ENCODE assay signal across 1 cellular context in the genomic region with DNA sequence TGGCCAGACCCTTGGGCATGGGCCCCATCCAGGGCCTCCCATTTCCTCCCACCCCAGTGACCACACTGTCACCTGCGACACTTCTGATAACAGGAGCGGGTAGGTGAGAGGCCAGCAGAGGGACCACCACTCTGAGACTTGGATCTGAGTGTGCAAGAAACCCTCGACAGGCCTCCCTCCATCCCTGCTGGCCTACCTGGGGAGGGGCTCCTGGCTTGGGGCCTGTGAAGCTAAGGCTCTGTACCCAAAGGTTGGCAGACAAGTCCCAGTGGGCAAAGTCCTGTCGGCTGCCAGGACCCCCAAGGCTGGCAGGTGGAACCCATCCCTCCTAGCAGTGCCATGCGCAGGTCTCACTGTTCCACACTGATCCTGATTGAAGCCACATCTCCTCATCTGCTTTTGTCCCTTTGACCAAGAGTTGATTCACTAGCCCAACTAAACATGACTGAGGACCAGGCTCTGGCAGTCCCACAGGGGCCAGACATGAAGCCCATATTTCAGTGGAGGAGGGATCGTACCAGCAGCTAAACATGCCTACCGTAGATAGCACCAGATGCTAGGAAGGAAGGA.
TF ChIP-seq lines count a peak whose summit lies in the region.

No MANE protein-coding gene starts in this region.

TF ChIP-seq in GM23338, 12 proteins besides CTCF, POLR2A, EP300 and RAD21 (continued from another document):
- TF ChIP-seq, protein P1, sequence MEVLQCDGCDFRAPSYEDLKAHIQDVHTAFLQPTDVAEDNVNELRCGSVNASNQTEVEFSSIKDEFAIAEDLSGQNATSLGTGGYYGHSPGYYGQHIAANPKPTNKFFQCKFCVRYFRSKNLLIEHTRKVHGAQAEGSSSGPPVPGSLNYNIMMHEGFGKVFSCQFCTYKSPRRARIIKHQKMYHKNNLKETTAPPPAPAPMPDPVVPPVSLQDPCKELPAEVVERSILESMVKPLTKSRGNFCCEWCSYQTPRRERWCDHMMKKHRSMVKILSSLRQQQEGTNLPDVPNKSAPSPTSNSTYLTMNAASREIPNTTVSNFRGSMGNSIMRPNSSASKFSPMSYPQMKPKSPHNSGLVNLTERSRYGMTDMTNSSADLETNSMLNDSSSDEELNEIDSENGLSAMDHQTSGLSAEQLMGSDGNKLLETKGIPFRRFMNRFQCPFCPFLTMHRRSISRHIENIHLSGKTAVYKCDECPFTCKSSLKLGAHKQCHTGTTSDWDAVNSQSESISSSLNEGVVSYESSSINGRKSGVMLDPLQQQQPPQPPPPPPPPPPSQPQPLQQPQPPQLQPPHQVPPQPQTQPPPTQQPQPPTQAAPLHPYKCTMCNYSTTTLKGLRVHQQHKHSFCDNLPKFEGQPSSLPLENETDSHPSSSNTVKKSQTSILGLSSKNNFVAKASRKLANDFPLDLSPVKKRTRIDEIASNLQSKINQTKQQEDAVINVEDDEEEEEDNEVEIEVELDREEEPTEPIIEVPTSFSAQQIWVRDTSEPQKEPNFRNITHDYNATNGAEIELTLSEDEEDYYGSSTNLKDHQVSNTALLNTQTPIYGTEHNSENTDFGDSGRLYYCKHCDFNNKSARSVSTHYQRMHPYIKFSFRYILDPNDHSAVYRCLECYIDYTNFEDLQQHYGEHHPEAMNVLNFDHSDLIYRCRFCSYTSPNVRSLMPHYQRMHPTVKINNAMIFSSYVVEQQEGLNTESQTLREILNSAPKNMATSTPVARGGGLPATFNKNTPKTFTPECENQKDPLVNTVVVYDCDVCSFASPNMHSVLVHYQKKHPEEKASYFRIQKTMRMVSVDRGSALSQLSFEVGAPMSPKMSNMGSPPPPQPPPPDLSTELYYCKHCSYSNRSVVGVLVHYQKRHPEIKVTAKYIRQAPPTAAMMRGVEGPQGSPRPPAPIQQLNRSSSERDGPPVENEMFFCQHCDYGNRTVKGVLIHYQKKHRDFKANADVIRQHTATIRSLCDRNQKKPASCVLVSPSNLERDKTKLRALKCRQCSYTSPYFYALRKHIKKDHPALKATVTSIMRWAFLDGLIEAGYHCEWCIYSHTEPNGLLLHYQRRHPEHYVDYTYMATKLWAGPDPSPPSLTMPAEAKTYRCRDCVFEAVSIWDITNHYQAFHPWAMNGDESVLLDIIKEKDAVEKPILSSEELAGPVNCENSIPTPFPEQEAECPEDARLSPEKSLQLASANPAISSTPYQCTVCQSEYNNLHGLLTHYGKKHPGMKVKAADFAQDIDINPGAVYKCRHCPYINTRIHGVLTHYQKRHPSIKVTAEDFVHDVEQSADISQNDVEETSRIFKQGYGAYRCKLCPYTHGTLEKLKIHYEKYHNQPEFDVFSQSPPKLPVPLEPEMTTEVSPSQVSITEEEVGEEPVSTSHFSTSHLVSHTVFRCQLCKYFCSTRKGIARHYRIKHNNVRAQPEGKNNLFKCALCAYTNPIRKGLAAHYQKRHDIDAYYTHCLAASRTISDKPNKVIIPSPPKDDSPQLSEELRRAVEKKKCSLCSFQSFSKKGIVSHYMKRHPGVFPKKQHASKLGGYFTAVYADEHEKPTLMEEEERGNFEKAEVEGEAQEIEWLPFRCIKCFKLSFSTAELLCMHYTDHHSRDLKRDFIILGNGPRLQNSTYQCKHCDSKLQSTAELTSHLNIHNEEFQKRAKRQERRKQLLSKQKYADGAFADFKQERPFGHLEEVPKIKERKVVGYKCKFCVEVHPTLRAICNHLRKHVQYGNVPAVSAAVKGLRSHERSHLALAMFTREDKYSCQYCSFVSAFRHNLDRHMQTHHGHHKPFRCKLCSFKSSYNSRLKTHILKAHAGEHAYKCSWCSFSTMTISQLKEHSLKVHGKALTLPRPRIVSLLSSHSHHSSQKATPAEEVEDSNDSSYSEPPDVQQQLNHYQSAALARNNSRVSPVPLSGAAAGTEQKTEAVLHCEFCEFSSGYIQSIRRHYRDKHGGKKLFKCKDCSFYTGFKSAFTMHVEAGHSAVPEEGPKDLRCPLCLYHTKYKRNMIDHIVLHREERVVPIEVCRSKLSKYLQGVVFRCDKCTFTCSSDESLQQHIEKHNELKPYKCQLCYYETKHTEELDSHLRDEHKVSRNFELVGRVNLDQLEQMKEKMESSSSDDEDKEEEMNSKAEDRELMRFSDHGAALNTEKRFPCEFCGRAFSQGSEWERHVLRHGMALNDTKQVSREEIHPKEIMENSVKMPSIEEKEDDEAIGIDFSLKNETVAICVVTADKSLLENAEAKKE (CRISPR knock-in tag; IDR thresholded peaks at IDR 0.05), result no peak
- TF ChIP-seq NANOG (IDR thresholded peaks at IDR 0.05; ENCODE audit: borderline replicate concordance) (no peak), ZNF331 (CRISPR knock-in tag; IDR thresholded peaks at IDR 0.05; ENCODE audit: low read depth) (no peak), POLR2AphosphoS5 (IDR thresholded peaks at IDR 0.05; ENCODE audit: low read depth) (no peak), EZH2phosphoT487 (IDR thresholded peaks at IDR 0.05; ENCODE audit: unreplicated experiment) (no peak), CREB1 (CRISPR knock-in tag; IDR thresholded peaks at IDR 0.05; ENCODE audit: low read depth) (no peak), ZNF114 (CRISPR knock-in tag; IDR thresholded peaks at IDR 0.05) (no peak)
- TF ChIP-seq, protein P2, sequence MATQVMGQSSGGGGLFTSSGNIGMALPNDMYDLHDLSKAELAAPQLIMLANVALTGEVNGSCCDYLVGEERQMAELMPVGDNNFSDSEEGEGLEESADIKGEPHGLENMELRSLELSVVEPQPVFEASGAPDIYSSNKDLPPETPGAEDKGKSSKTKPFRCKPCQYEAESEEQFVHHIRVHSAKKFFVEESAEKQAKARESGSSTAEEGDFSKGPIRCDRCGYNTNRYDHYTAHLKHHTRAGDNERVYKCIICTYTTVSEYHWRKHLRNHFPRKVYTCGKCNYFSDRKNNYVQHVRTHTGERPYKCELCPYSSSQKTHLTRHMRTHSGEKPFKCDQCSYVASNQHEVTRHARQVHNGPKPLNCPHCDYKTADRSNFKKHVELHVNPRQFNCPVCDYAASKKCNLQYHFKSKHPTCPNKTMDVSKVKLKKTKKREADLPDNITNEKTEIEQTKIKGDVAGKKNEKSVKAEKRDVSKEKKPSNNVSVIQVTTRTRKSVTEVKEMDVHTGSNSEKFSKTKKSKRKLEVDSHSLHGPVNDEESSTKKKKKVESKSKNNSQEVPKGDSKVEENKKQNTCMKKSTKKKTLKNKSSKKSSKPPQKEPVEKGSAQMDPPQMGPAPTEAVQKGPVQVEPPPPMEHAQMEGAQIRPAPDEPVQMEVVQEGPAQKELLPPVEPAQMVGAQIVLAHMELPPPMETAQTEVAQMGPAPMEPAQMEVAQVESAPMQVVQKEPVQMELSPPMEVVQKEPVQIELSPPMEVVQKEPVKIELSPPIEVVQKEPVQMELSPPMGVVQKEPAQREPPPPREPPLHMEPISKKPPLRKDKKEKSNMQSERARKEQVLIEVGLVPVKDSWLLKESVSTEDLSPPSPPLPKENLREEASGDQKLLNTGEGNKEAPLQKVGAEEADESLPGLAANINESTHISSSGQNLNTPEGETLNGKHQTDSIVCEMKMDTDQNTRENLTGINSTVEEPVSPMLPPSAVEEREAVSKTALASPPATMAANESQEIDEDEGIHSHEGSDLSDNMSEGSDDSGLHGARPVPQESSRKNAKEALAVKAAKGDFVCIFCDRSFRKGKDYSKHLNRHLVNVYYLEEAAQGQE (IDR thresholded peaks at IDR 0.05; ENCODE audit: unreplicated experiment), result no peak
- TF ChIP-seq, protein P3, sequence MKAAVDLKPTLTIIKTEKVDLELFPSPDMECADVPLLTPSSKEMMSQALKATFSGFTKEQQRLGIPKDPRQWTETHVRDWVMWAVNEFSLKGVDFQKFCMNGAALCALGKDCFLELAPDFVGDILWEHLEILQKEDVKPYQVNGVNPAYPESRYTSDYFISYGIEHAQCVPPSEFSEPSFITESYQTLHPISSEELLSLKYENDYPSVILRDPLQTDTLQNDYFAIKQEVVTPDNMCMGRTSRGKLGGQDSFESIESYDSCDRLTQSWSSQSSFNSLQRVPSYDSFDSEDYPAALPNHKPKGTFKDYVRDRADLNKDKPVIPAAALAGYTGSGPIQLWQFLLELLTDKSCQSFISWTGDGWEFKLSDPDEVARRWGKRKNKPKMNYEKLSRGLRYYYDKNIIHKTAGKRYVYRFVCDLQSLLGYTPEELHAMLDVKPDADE (IDR thresholded peaks at IDR 0.05), result no peak
TF ChIP-seq in GM23338: peak in this region for 0.
